In the genomic region with DNA sequence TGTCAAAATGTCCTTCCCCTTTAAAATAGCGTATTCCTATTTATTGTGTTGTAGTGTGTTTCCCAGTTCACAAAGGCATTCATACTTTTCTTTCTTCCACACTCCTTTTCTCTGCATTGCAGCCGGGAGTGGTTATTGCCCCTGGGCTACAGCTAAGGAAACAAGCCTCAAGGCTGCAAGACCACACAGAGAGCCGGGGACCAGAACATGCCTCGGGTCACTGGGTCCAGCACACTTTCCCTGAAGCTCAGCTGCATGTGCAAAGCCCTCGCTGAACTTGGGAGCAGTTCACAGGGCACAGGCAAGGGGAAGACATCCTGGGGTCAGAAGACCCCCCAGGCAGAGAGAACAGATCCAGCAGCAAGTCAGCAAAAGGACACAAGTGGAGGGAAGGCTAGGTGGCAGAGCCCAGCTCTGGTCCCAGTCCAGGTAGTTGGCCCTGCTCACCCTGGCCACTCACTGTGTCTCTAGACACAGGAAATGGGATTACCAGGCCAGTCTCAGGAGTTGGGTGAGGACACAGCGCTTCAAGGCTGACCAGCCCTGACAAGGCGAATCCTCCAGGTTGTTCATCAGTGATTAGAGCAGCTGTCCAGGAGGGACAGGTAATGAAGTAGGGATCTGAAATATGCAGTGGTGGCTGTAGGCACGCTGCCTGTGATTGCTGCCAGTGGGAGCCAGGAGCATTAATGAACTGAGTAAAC, we compare ENCODE assay signal across 1 cellular context.
TF ChIP-seq lines count a peak whose summit lies in the region.

No MANE protein-coding gene starts in this region.

TF ChIP-seq in H1, 55 proteins besides CTCF, POLR2A, EP300 and RAD21:
- TF ChIP-seq BCL11A (IDR thresholded peaks at IDR 0.05; ENCODE audit: low read depth in 2 of 2, low read length in 2 of 2) (no peak), SUZ12 (IDR thresholded peaks at IDR 0.05; ENCODE audit: low read length) (no peak), SRF (IDR thresholded peaks at IDR 0.05; ENCODE audit: low read depth, low read length) (no peak), RXRA (IDR thresholded peaks at IDR 0.05; ENCODE audit: insufficient read depth, low read depth, low read length) (no peak), JUN (IDR thresholded peaks at IDR 0.05; ENCODE audit: low read depth, low read length) (no peak), TBP (IDR thresholded peaks at IDR 0.05; ENCODE audit: low read depth, low read length) (no peak), RBBP5 (IDR thresholded peaks at IDR 0.05; ENCODE audit: borderline replicate concordance, low read depth, low read length) (no peak), SIX5 (IDR thresholded peaks at IDR 0.05; ENCODE audit: low read depth, low read length) (no peak), GTF2F1 (IDR thresholded peaks at IDR 0.05; ENCODE audit: borderline replicate concordance, low read depth, low read length) (no peak), TEAD4 (IDR thresholded peaks at IDR 0.05; ENCODE audit: low read depth, low read length) (no peak), BACH1 (IDR thresholded peaks at IDR 0.05; ENCODE audit: low read length) (no peak), RNF2 (IDR thresholded peaks at IDR 0.05; ENCODE audit: borderline replicate concordance, low read depth, low read length, missing control alignments, poor library complexity, severe bottlenecking) (no peak), JUND (IDR thresholded peaks at IDR 0.05; ENCODE audit: low read length) (no peak), NRF1 (IDR thresholded peaks at IDR 0.05; ENCODE audit: low read depth, low read length) (no peak), BRCA1 (IDR thresholded peaks at IDR 0.05; ENCODE audit: low read depth, low read length) (no peak), TAF1 (IDR thresholded peaks at IDR 0.05; ENCODE audit: low read depth, low read length) (no peak), CREB1 (IDR thresholded peaks at IDR 0.05) (no peak), TCF12 (IDR thresholded peaks at IDR 0.05; ENCODE audit: low read depth, low read length) (no peak), FOSL1 (IDR thresholded peaks at IDR 0.05; ENCODE audit: insufficient read depth, low read depth, low read length) (no peak), ZNF274 (IDR thresholded peaks at IDR 0.05; ENCODE audit: borderline replicate concordance, extremely low read depth, low read length) (no peak)
